9 cellular contexts compared by ENCODE assay signal in the genomic region with DNA sequence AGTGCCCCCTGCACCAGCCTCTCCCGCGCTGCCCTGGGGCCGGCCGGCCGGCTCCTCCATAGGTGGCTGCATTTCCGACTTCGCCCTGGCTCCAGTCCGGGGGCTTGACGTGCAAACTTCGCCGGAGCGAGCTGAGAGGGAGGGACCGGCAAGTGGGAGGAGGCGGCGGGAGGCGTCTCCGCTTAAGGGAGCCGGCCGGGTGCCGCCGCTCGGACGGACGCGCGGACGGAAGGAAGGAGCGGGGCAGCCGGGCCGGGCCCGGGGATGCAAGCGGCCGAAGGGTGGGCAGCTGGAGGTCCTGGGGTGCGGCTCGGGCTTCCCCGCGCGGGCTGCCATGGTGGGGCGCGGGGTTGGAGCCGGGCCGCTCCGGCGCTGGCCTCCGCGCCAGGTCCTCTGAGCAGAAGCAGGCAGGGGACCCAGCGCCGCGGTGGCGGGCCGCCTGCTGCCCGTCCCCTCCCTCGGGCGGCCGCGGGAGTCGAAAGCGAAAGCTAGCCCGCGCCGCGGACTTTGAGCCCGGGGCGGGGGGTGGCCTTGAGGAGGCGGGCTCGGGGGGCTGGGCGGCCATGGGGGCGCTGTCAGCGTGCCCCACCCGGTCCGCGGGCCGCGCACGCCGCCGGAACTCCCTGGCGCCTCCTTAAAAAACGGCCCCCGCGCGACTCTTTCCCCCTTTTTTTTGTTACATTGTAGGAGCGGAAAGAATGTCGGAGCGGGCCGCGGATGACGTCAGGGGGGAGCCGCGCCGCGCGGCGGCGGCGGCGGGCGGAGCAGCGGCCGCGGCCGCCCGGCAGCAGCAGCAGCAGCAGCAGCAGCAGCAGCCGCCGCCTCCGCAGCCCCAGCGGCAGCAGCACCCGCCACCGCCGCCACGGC. TPM values are rescaled to one million over a fixed set of nuclear protein-coding genes. Genes with fewer than 3 reads are reported as not detected.
DNase-seq lines count a peak whose midpoint lies in the region; ATAC-seq and TF ChIP-seq lines count a peak whose summit lies in the region.
"Had no signal": no experiment of that assay in that cellular context is flagged by ENCODE, and none has a peak within 500 bp of the region (broad histone marks: within the 10 kb centered on the region; RNA-seq: fewer than 3 reads in every experiment).

A gene (minus strand): TSS at position 483 of the 867 bp plus-strand sequence.

- 0% methylated on average over 66 to 111 of the region's 111 CpGs for WGBS in lung, 2 donors

- H3K9me3 Mint-ChIP-seq in activated CD8-positive, alpha-beta T cell treated with anti-CD3 and anti-CD28 coated beads for 36 hours: no peaks in the 10 kb centered on the region

- H3K4me1 Mint-ChIP-seq in activated CD8-positive, alpha-beta T cell treated with anti-CD3 and anti-CD28 coated beads for 36 hours (ENCODE audit: low read depth): peaks cover 37% of the 10 kb centered on the region

- H3K4me3 Mint-ChIP-seq in activated CD8-positive, alpha-beta T cell treated with anti-CD3 and anti-CD28 coated beads for 36 hours: peak within 1 kb of the TSS; percentile 92

- no peaks in the 10 kb centered on the region; the same call in none of the 2 replicates for H3K36me3 ChIP-seq in BJ (ENCODE audit: control insufficient read depth, insufficient read depth, low read length)
- peaks cover 8 to 19% of the 10 kb centered on the region in 2 donors for H3K36me3 ChIP-seq in duodenal mucosa (ENCODE audit: control insufficient read depth in 1 of 2, insufficient read depth in 2 of 2, low read length in 2 of 2)
- peaks cover 3 to 4% of the 10 kb centered on the region in 2 donors for H3K36me3 ChIP-seq in lung (ENCODE audit: control insufficient read depth in 2 of 2, insufficient read depth in 2 of 2, low read length in 2 of 2)

- peak; percentile 74 for ATAC-seq in GM19035 (IDR thresholded peaks at IDR 0.05; ENCODE audit: unreplicated experiment)
- peak; percentile 76 for ATAC-seq in HG03280 (IDR thresholded peaks at IDR 0.05; ENCODE audit: unreplicated experiment)
- ATAC-seq in activated CD8-positive, alpha-beta T cell treated with anti-CD3 and anti-CD28 coated beads for 36 hours: peak; percentile 76
- peak; percentile 92 for ATAC-seq in lung (ENCODE audit: insufficient read depth, low FRiP score)

- POLR2A ChIA-PET in BJ (lab: Charles Lee): no interaction called here
- POLR2A ChIA-PET in activated CD8-positive, alpha-beta T cell treated with anti-CD3 and anti-CD28 coated beads for 36 hours (lab: Charles Lee): interaction anchor here (0.6 to 1.8 kb wide), 6 partner anchors 11 to 66 kb away, joined by 3 to 6 read pairs (median 4); no protein-coding TSS in a partner anchor

- H3K27ac Mint-ChIP-seq in activated CD8-positive, alpha-beta T cell treated with anti-CD3 and anti-CD28 coated beads for 36 hours: peak within 1 kb of the TSS; percentile 97

- no peaks in the 10 kb centered on the region for H3K27me3 Mint-ChIP-seq in activated CD8-positive, alpha-beta T cell treated with anti-CD3 and anti-CD28 coated beads for 36 hours

- H3K4me1 ChIP-seq in duodenal mucosa (ENCODE audit: control insufficient read depth in 1 of 2, insufficient read depth in 2 of 2, low read length in 2 of 2) (peaks cover 24 to 25% of the 10 kb centered on the region in 2 donors), lung (ENCODE audit: control insufficient read depth in 2 of 2, insufficient read depth in 2 of 2, low read length in 2 of 2) (peaks cover 3 to 15% of the 10 kb centered on the region in 2 donors)

- CTCF ChIA-PET in BJ (lab: Yijun Ruan, JAX): interaction anchor here (0.9 to 1.2 kb wide), 4 partner anchors 8 to 562 kb away, joined by 3 read pairs; no protein-coding TSS in a partner anchor
- CTCF ChIA-PET in activated CD8-positive, alpha-beta T cell treated with anti-CD3 and anti-CD28 coated beads for 36 hours (lab: Charles Lee): interaction anchor here (0.9 to 1.9 kb wide), 6 partner anchors 18 to 67 kb away, joined by 3 to 5 read pairs (median 3); no protein-coding TSS in a partner anchor

- H3K9me3 ChIP-seq in duodenal mucosa (ENCODE audit: control insufficient read depth in 1 of 2, low read length in 2 of 2) (no peaks in the 10 kb centered on the region), lung (ENCODE audit: control insufficient read depth in 2 of 2, insufficient read depth in 1 of 2, low read length in 1 of 2) (no peaks in the 10 kb centered on the region)

- H3K27me3 ChIP-seq in BJ (ENCODE audit: control insufficient read depth, insufficient read depth, low read length) (no peaks in the 10 kb centered on the region), duodenal mucosa (ENCODE audit: control insufficient read depth in 1 of 2, insufficient read depth in 2 of 2, low read length in 2 of 2) (no peaks in the 10 kb centered on the region), lung (ENCODE audit: control insufficient read depth, insufficient read depth) (no peaks in the 10 kb centered on the region)

- H3K4me3 ChIP-seq in BJ (ENCODE audit: low read depth, low read length) (peak within 1 kb of the TSS; percentile 61), duodenal mucosa (ENCODE audit: low read depth in 1 of 2, low read length in 2 of 2) (peak within 1 kb of the TSS; percentile 85 to 88), lung (peak within 1 kb of the TSS; percentile 80)

- H3K9ac ChIP-seq in duodenal mucosa (ENCODE audit: low read depth in 1 of 2, low read length in 2 of 2): peak within 1 kb of the TSS; percentile 75 to 88

- TF ChIP-seq CTCF in BJ (IDR thresholded peaks at IDR 0.05; ENCODE audit: insufficient read depth, low read depth, low read length) (0 out of 2 replicates have a peak, but pooled peaks have one; percentile 5), lung (IDR thresholded peaks at IDR 0.05; ENCODE audit: control extremely low read depth, extremely low read depth) (no peak)
- TF ChIP-seq CTCF in activated CD8-positive, alpha-beta T cell treated with anti-CD3 and anti-CD28 coated beads for 36 hours (IDR thresholded peaks at IDR 0.05): no peak

- peaks cover 31% of the 10 kb centered on the region for H3K36me3 Mint-ChIP-seq in activated CD8-positive, alpha-beta T cell treated with anti-CD3 and anti-CD28 coated beads for 36 hours (ENCODE audit: low read depth)

- DNase-seq in BJ (ENCODE audit: low read depth) (peak; percentile 45), NCI-H82 treated with DMSO at 0.1 percent for 48 hours (lab: John Stamatoyannopoulos, UW; ENCODE audit: unreplicated experiment) (peak; percentile 9), lung (ENCODE audit: low spot score) (peak; percentile 91)
- DNase-seq in activated CD8-positive, alpha-beta T cell treated with anti-CD3 and anti-CD28 coated beads for 36 hours: peak; percentile 83
- peak; percentile 56 to 74 (median 72) for DNase-seq in stimulated activated CD4-positive, alpha-beta T cell treated with anti-CD3 and anti-CD28 coated beads, TNF-alpha, amount 100 ng/mL, for 1 hour (ENCODE audit: low read depth in 3 of 3, low spot score in 1 of 3)

- intact Hi-C loops in activated CD8-positive, alpha-beta T cell treated with anti-CD3 and anti-CD28 coated beads for 36 hours (cut with micrococcal nuclease): loop anchor here (5.0 to 10.0 kb wide), 2 partner anchors 50 to 53 kb away; a partner anchor contains a TSS

- H3K27ac ChIP-seq in duodenal mucosa (ENCODE audit: low read depth, low read length): peak within 1 kb of the TSS; percentile 92
- peak within 1 kb of the TSS; percentile 99 for H3K27ac ChIP-seq in lung (ENCODE audit: low read depth in 1 of 2, low read length in 1 of 2)

RNA-seq across cellular contexts. Expression of the gene that starts here (rescaled TPM):
- not detected in 2 replicates for polyA plus RNA-seq in BJ (2011; rRNA removed)
- not detected in 2 replicates for polyA minus RNA-seq in BJ (2011; rRNA and poly(A)+ RNA removed)
- not detected for total RNA-seq in activated CD8-positive, alpha-beta T cell treated with anti-CD3 and anti-CD28 coated beads for 36 hours
- not detected for total RNA-seq in lung
- not detected for polyA plus RNA-seq in lung
- total RNA-seq: subcutaneous adipose tissue had no signal

Comparison
In these comparisons a context has a peak if more than half of its experiments do, and no peak if none do; other contexts are left out.
1. Peak in every context shown above with its lines: DNase-seq, ATAC-seq, H3K4me3 ChIP-seq and H3K27ac ChIP-seq.
2. Peak in DNase-seq and H3K4me3 ChIP-seq in BJ; RNA of the gene not detected or under 1 TPM.
3. Peak in DNase-seq and ATAC-seq in activated CD8-positive, alpha-beta T cell treated with anti-CD3 and anti-CD28 coated beads for 36 hours; RNA of the gene not detected or under 1 TPM.
4. Peak in DNase-seq, ATAC-seq, H3K4me3 ChIP-seq and H3K27ac ChIP-seq in lung; RNA of the gene not detected or under 1 TPM.
5. DNase-seq: peak in every context shown above with its lines; median percentile 91 in lung; 83 in activated CD8-positive, alpha-beta T cell treated with anti-CD3 and anti-CD28 coated beads for 36 hours; 72 in stimulated activated CD4-positive, alpha-beta T cell treated with anti-CD3 and anti-CD28 coated beads, TNF-alpha, amount 100 ng/mL, for 1 hour; 45 in BJ; 9 in NCI-H82 treated with DMSO at 0.1 percent for 48 hours.